In the genomic region with DNA sequence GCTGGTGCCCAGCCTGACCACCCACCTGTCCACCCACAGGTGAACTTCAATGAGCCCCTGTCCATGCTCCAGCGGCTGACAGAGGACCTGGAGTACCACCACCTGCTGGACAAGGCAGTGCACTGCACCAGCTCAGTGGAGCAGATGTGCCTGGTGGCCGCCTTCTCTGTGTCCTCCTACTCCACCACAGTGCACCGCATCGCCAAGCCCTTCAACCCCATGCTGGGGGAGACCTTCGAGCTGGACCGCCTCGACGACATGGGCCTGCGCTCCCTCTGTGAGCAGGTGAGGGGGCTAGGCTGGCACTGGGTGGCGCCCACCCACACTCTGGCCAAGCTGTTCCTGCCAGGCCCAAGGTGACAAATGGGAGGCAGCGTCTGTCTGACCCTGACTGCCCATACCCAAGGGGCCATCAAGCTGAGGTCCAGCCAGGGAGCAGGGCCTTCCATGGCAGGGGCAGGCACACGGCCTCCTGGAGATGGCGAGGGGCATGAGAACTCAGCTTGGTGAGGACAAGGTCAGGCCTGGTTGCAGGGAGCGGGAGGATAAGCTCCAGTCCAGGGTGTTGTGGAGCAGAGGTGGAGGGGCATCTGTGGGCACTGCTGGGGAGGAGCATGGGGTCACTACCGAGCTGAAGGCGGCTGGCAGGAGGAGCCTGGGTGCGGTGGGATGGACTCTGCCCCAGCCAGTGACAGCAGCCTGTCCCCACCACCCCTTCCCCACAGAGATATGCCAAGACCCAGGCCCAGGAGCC, we compare ENCODE assay signal across 8 cellular contexts.
DNase-seq lines count a peak whose midpoint lies in the region; ATAC-seq, FAIRE-seq and TF ChIP-seq lines count a peak whose summit lies in the region.

No MANE protein-coding gene starts in this region.

- H3K9me3 ChIP-seq in NT2/D1 (ENCODE audit: insufficient read depth, low read length), result no peaks in the 10 kb centered on the region

- H3K4me3 ChIP-seq in NT2/D1 (ENCODE audit: insufficient read length, low read depth), result no peak overlapping the region

- DNase-seq in NT2/D1 (ENCODE audit: low read depth, low spot score) (peak; percentile 9), amniotic epithelial cell (ENCODE audit: low read depth) (peak; percentile 24), iPS DF 19.7 (ENCODE audit: low read depth, low spot score) (peak; percentile 15), NCI-H510A treated with DMSO at 0.1 percent for 48 hours (lab: John Stamatoyannopoulos, UW) (no peak), RCC 7860 (ENCODE audit: low spot score) (no peak)
- DNase-seq in stimulated activated CD4-positive, alpha-beta T cell treated with anti-CD3 and anti-CD28 coated beads, Interleukin-4, amount 100 ng/mL, for 4 hours, result peak; percentile 13 to 27

- ATAC-seq in HG03521 (IDR thresholded peaks at IDR 0.05; ENCODE audit: unreplicated experiment), result no peak

- no peak overlapping the region for H3K9ac ChIP-seq in NT2/D1 (ENCODE audit: insufficient read length, low read depth)

- H3K4me1 ChIP-seq in NT2/D1 (ENCODE audit: insufficient read depth, insufficient read length), result peaks cover 5% of the 10 kb centered on the region

- peak; percentile 96 for TF ChIP-seq CTCF in GM12874 (IDR thresholded peaks at IDR 0.05; ENCODE audit: insufficient read depth, low read depth, low read length)

- H3K27me3 ChIP-seq in NT2/D1 (ENCODE audit: insufficient read depth, insufficient read length), result no peaks in the 10 kb centered on the region

- FAIRE-seq in RCC 7860 (lab: Jason Lieb, UNC), result no peak

- peaks cover 21% of the 10 kb centered on the region for H3K36me3 ChIP-seq in NT2/D1 (ENCODE audit: insufficient read depth, insufficient read length, low read length)

Comparison
In these comparisons a context has a peak if more than half of its experiments do, and no peak if none do; other contexts are left out.
1. DNase-seq: peak in NT2/D1 (single experiment), amniotic epithelial cell (single experiment), iPS DF 19.7 (single experiment) and stimulated activated CD4-positive, alpha-beta T cell treated with anti-CD3 and anti-CD28 coated beads, Interleukin-4, amount 100 ng/mL, for 4 hours (2 of 2); none in NCI-H510A treated with DMSO at 0.1 percent for 48 hours (single experiment) and RCC 7860 (single experiment).